19 cellular contexts compared by ENCODE assay signal in the genomic region with DNA sequence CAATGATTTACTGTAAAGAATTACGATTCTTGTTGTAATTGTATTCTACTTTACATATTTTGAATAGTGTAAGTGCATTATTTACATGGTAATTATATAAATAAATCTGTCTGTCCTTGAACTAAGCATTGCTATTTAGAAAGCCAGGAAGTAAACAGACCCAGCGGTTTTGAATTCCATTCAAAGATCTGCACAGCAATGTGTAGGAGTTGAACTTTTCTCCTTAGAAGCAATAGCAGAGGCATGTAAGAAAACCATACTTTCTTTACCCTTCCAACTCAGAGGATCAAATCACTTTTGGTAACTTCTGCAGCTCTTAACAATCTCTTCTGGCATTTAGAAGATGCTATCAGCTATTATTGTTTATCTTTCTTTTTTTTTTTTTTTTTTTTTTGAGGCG.
DNase-seq lines count a peak whose midpoint lies in the region; ATAC-seq and TF ChIP-seq lines count a peak whose summit lies in the region.
"Had no signal": no experiment of that assay in that cellular context is flagged by ENCODE, and none has a peak within 500 bp of the region (broad histone marks: within the 10 kb centered on the region; RNA-seq: fewer than 3 reads in every experiment).

No MANE protein-coding gene starts in this region.

- no peak overlapping the region for H3K9ac ChIP-seq in adipocyte (ENCODE audit: low read length)

- peaks cover 35% of the 10 kb centered on the region for H3K9me3 Mint-ChIP-seq in activated CD4-positive, alpha-beta memory T cell treated with anti-CD3 and anti-CD28 coated beads for 36 hours

- CTCF ChIA-PET in activated CD4-positive, alpha-beta memory T cell treated with anti-CD3 and anti-CD28 coated beads for 36 hours (lab: Charles Lee) = no interaction called here

- intact Hi-C loops in activated CD4-positive, alpha-beta memory T cell treated with anti-CD3 and anti-CD28 coated beads for 36 hours (cut with micrococcal nuclease) = no loop called here

- H3K36me3 ChIP-seq in adipocyte (ENCODE audit: control insufficient read depth, insufficient read depth, low read length, severe bottlenecking) = no peaks in the 10 kb centered on the region
- H3K36me3 ChIP-seq in Peyer's patch = no peaks in the 10 kb centered on the region
- H3K36me3 ChIP-seq: BE2C had no signal

- DNase-seq in GM03348 (ENCODE audit: low spot score) (peak; percentile 9), adipocyte (ENCODE audit: low read depth) (peak; percentile 22), fibroblast of gingiva (ENCODE audit: low read depth) (peak; percentile 12), iris pigment epithelial cell (ENCODE audit: low read depth) (peak; percentile 37), Peyer's patch (no peak), left lobe of liver (ENCODE audit: low spot score) (no peak)
- no peak for DNase-seq in activated CD4-positive, alpha-beta memory T cell treated with anti-CD3 and anti-CD28 coated beads for 36 hours
- DNase-seq: BE2C; C1 segment of cervical spinal cord; CD4-positive, CD25-positive, alpha-beta regulatory T cell; CD8-positive, alpha-beta memory T cell; COR-L47; DMS 273 treated with DMSO at 0.1 percent for 48 hours; DMS53; DND-41; EL; GOT3; H7 had no signal

- H3K27ac Mint-ChIP-seq in activated CD4-positive, alpha-beta memory T cell treated with anti-CD3 and anti-CD28 coated beads for 36 hours = no peak overlapping the region
- H3K27ac Mint-ChIP-seq: CD4-positive, CD25-positive, alpha-beta regulatory T cell; CD8-positive, alpha-beta memory T cell had no signal

- ATAC-seq in GM18502 (IDR thresholded peaks at IDR 0.05; ENCODE audit: poor library complexity, unreplicated experiment) (no peak), left lobe of liver (no peak)

- H3K36me3 Mint-ChIP-seq in activated CD4-positive, alpha-beta memory T cell treated with anti-CD3 and anti-CD28 coated beads for 36 hours = peaks cover 14% of the 10 kb centered on the region
- H3K36me3 Mint-ChIP-seq: CD4-positive, CD25-positive, alpha-beta regulatory T cell had no signal

- no peaks in the 10 kb centered on the region for H3K27me3 ChIP-seq in adipocyte (replicated peaks; ENCODE audit: control insufficient read depth, insufficient read depth, low read length)
- H3K27me3 ChIP-seq in Peyer's patch = no peaks in the 10 kb centered on the region
- H3K27me3 ChIP-seq: BE2C had no signal

- TF ChIP-seq POLR2A in Peyer's patch (IDR thresholded peaks at IDR 0.05) = no peak

- no peak overlapping the region for H3K4me3 ChIP-seq in adipocyte (ENCODE audit: low read length)
- no peak overlapping the region for H3K4me3 ChIP-seq in Peyer's patch

- no peak for TF ChIP-seq CTCF in Peyer's patch (IDR thresholded peaks at IDR 0.05)

- H3K4me3 Mint-ChIP-seq in activated CD4-positive, alpha-beta memory T cell treated with anti-CD3 and anti-CD28 coated beads for 36 hours = no peak overlapping the region
- H3K4me3 Mint-ChIP-seq: CD4-positive, CD25-positive, alpha-beta regulatory T cell; CD8-positive, alpha-beta memory T cell had no signal

- H3K4me1 ChIP-seq in adipocyte (ENCODE audit: control insufficient read depth, insufficient read depth, low read length) = peaks cover 1% of the 10 kb centered on the region
- H3K4me1 ChIP-seq in Peyer's patch = no peaks in the 10 kb centered on the region
- H3K4me1 ChIP-seq: BE2C had no signal

- no peak overlapping the region for H3K27ac ChIP-seq in Peyer's patch

- POLR2A ChIA-PET in activated CD4-positive, alpha-beta memory T cell treated with anti-CD3 and anti-CD28 coated beads for 36 hours (lab: Charles Lee) = no interaction called here

- peaks cover 2% of the 10 kb centered on the region for H3K27me3 Mint-ChIP-seq in activated CD4-positive, alpha-beta memory T cell treated with anti-CD3 and anti-CD28 coated beads for 36 hours
- H3K27me3 Mint-ChIP-seq: CD4-positive, CD25-positive, alpha-beta regulatory T cell had no signal

- H3K9me3 ChIP-seq in adipocyte (ENCODE audit: control insufficient read depth, low read length) (peaks cover 23% of the 10 kb centered on the region), Peyer's patch (no peaks in the 10 kb centered on the region)
- H3K9me3 ChIP-seq: BE2C had no signal

- H3K4me1 Mint-ChIP-seq in activated CD4-positive, alpha-beta memory T cell treated with anti-CD3 and anti-CD28 coated beads for 36 hours (ENCODE audit: low read depth) = no peaks in the 10 kb centered on the region
- H3K4me1 Mint-ChIP-seq: CD4-positive, CD25-positive, alpha-beta regulatory T cell; CD8-positive, alpha-beta memory T cell had no signal

Comparison
In these comparisons a context has a peak if more than half of its experiments do, and no peak if none do; other contexts are left out.
1. DNase-seq: peak in GM03348 (single experiment), adipocyte (single experiment), fibroblast of gingiva (single experiment) and iris pigment epithelial cell (single experiment); none in Peyer's patch (0 of 3), activated CD4-positive, alpha-beta memory T cell treated with anti-CD3 and anti-CD28 coated beads for 36 hours (single experiment) and left lobe of liver (single experiment).